18 cellular contexts compared by ENCODE assay signal in genomic region chr6:144471986-144472385, GRCh38.
"Had no signal": no experiment of that assay in that cellular context is flagged by ENCODE, and none has a peak within 500 bp of the region (broad histone marks: within the 10 kb centered on the region; RNA-seq: fewer than 3 reads in every experiment).

No MANE protein-coding gene starts in this region.

- H3K9me3 ChIP-seq: breast epithelium, ovary had no signal

- H3K27ac ChIP-seq: breast epithelium, dorsolateral prefrontal cortex, foreskin keratinocyte, ovary had no signal

- H3K4me3 ChIP-seq: breast epithelium, dorsolateral prefrontal cortex, ovary had no signal

- DNase-seq: activated CD4-positive, alpha-beta T cell treated with anti-CD3 and anti-CD28 coated beads for 48 hours; activated CD8-positive, alpha-beta memory T cell treated with anti-CD3 and anti-CD28 coated beads for 24 hours; activated naive CD4-positive, alpha-beta T cell treated with anti-CD3 and anti-CD28 coated beads, Interleukin-2, amount 50 U/mL, for 16 hours; dorsolateral prefrontal cortex; foreskin keratinocyte; head of caudate nucleus; islet precursor cell; mammary epithelial cell; ovary; stimulated activated CD4-positive, alpha-beta T cell treated with anti-CD3 and anti-CD28 coated beads, Interleukin-15, amount 100 ng/mL, for 24 hours; stimulated activated CD4-positive, alpha-beta T cell treated with anti-CD3 and anti-CD28 coated beads, Interleukin-4, amount 100 ng/mL, for 24 hours; stimulated activated naive CD8-positive, alpha-beta T cell treated with anti-CD3 and anti-CD28 coated beads, Interleukin-15, amount 100 ng/mL, for 72 hours had no signal

- H3K27me3 Mint-ChIP-seq: stimulated activated naive CD8-positive, alpha-beta T cell treated with anti-CD3 and anti-CD28 coated beads, Interleukin-15, amount 100 ng/mL, for 72 hours had no signal

- H3K4me1 ChIP-seq: breast epithelium had no signal

- H3K27ac Mint-ChIP-seq: stimulated activated naive CD8-positive, alpha-beta T cell treated with anti-CD3 and anti-CD28 coated beads, Interleukin-15, amount 100 ng/mL, for 72 hours; WTC11 had no signal

- H3K9me3 Mint-ChIP-seq: stimulated activated naive CD8-positive, alpha-beta T cell treated with anti-CD3 and anti-CD28 coated beads, Interleukin-15, amount 100 ng/mL, for 72 hours had no signal

- H3K4me3 Mint-ChIP-seq: stimulated activated naive CD8-positive, alpha-beta T cell treated with anti-CD3 and anti-CD28 coated beads, Interleukin-15, amount 100 ng/mL, for 72 hours; WTC11 had no signal

- H3K27me3 ChIP-seq: breast epithelium, foreskin keratinocyte, ovary had no signal

- ATAC-seq: esophagus mucosa; foreskin keratinocyte; left lobe of liver; stimulated activated naive CD8-positive, alpha-beta T cell treated with anti-CD3 and anti-CD28 coated beads, Interleukin-15, amount 100 ng/mL, for 72 hours; WTC11 had no signal

- FAIRE-seq: endometrium, urothelium cell line had no signal

- H3K36me3 ChIP-seq: breast epithelium, ovary had no signal
